Comparison of ENCODE assay signal across 8 cellular contexts in genomic region chr17:35795007-35795870, GRCh38. TPM values are rescaled to one million over a fixed set of nuclear protein-coding genes. Genes with fewer than 3 reads are reported as not detected.
DNase-seq lines count a peak whose midpoint lies in the region; ATAC-seq and TF ChIP-seq lines count a peak whose summit lies in the region.

Gene MMP28, minus strand, starts transcription at chr17:35795641. Its CDS starts 264 bp downstream, at chr17:35795377.

- in situ Hi-C loops in GM13977 (cut with MboI; ENCODE audit: low pct_unique_long_range_greater_than_20kb, low sequenced_read_pairs, unreplicated experiment) = no loop called here

- H3K4me3 Mint-ChIP-seq in activated naive CD8-positive, alpha-beta T cell treated with anti-CD3 and anti-CD28 coated beads, Interleukin-2, amount 50 U/mL, for 24 hours = peak within 1 kb of the TSS; percentile 66

- peaks cover 19% of the 10 kb centered on the region for H3K4me1 Mint-ChIP-seq in activated naive CD8-positive, alpha-beta T cell treated with anti-CD3 and anti-CD28 coated beads, Interleukin-2, amount 50 U/mL, for 24 hours

- H4K20me1 ChIP-seq in PC-9 (ENCODE audit: insufficient read depth) = no peaks in the 10 kb centered on the region

- no peak for TF ChIP-seq CTCF in GM13977 (IDR thresholded peaks at IDR 0.05; ENCODE audit: extremely low read depth, insufficient read depth, missing control alignments)
- TF ChIP-seq CTCF in PC-9 (conservative IDR thresholded peaks at IDR 0.05) = no peak
- no peak for TF ChIP-seq CTCF in retinal pigment epithelial cell (conservative IDR thresholded peaks at IDR 0.05; ENCODE audit: low read depth, low read length)

- no peaks in the 10 kb centered on the region for H3K9me2 ChIP-seq in PC-9 (ENCODE audit: insufficient read depth)

- DNase-seq in GM13977 (ENCODE audit: low spot score) (peak; percentile 62), PC-9 (peak in 1 of 2 experiments; percentile 46), right cardiac atrium (peak; percentile 69 to 86 (median 80)), retinal pigment epithelial cell (ENCODE audit: low read depth) (no peak), kidney glomerular epithelial cell (lab: John Stamatoyannopoulos, UW) (no peak)
- DNase-seq in activated naive CD8-positive, alpha-beta T cell treated with anti-CD3 and anti-CD28 coated beads, Interleukin-2, amount 50 U/mL, for 24 hours = peak; percentile 60

- no peaks in the 10 kb centered on the region for H3K79me2 ChIP-seq in PC-9 (ENCODE audit: low read depth)

- H3K4me3 ChIP-seq in PC-9 = peak within 1 kb of the TSS; percentile 65
- peak within 1 kb of the TSS; percentile 83 for H3K4me3 ChIP-seq in right cardiac atrium (ENCODE audit: low read length)
- peak within 1 kb of the TSS; percentile 48 for H3K4me3 ChIP-seq in retinal pigment epithelial cell (ENCODE audit: low read length)

- ATAC-seq in activated naive CD8-positive, alpha-beta T cell treated with anti-CD3 and anti-CD28 coated beads, Interleukin-2, amount 50 U/mL, for 24 hours = peak; percentile 71
- ATAC-seq in right cardiac atrium = peak; percentile 76 to 86
- ATAC-seq in HG03095 (IDR thresholded peaks at IDR 0.05; ENCODE audit: unreplicated experiment) = no peak
- no peak for ATAC-seq in GM19035 (IDR thresholded peaks at IDR 0.05; ENCODE audit: unreplicated experiment)

- H2AFZ ChIP-seq in PC-9 = peak within 1 kb of the TSS; percentile 80; the same call in 1 of the 2 replicates

- no TSS peak for BruUV-seq in PC-9 (replicated peaks; lab: Mats Ljungman, UMichigan)

- H3K27me3 ChIP-seq in PC-9 (ENCODE audit: insufficient read depth, low read depth) (peaks cover 45% of the 10 kb centered on the region), right cardiac atrium (ENCODE audit: control insufficient read depth, insufficient read depth) (no peaks in the 10 kb centered on the region)

- H3K9me3 Mint-ChIP-seq in activated naive CD8-positive, alpha-beta T cell treated with anti-CD3 and anti-CD28 coated beads, Interleukin-2, amount 50 U/mL, for 24 hours = no peaks in the 10 kb centered on the region

- WGBS in right cardiac atrium = under 1% methylated on average over 89 of the region's 89 CpGs

- H3K4me1 ChIP-seq in PC-9 (replicated peaks; ENCODE audit: insufficient read depth) (peaks cover 16% of the 10 kb centered on the region; the same call in 1 of the 2 replicates), right cardiac atrium (ENCODE audit: control insufficient read depth, insufficient read depth, low read length) (peaks cover 2% of the 10 kb centered on the region)

- intact Hi-C loops in PC-9 (cut with micrococcal nuclease; ENCODE audit: unreplicated experiment) = no loop called here
- intact Hi-C loops in right cardiac atrium (cut with DNase I) = no loop called here

- no peaks in the 10 kb centered on the region for H3K36me3 Mint-ChIP-seq in activated naive CD8-positive, alpha-beta T cell treated with anti-CD3 and anti-CD28 coated beads, Interleukin-2, amount 50 U/mL, for 24 hours (ENCODE audit: low read depth)

- peaks cover 41% of the 10 kb centered on the region for H3K27me3 Mint-ChIP-seq in activated naive CD8-positive, alpha-beta T cell treated with anti-CD3 and anti-CD28 coated beads, Interleukin-2, amount 50 U/mL, for 24 hours

- CTCF ChIA-PET in PC-9 (lab: Charles Lee) = no interaction called here

- H3K9me3 ChIP-seq in PC-9 (ENCODE audit: insufficient read depth, low read depth) = no peaks in the 10 kb centered on the region
- no peaks in the 10 kb centered on the region for H3K9me3 ChIP-seq in right cardiac atrium (ENCODE audit: control insufficient read depth, low read length)

- no peak within 1 kb of the TSS for H3K27ac Mint-ChIP-seq in activated naive CD8-positive, alpha-beta T cell treated with anti-CD3 and anti-CD28 coated beads, Interleukin-2, amount 50 U/mL, for 24 hours

- H3K36me3 ChIP-seq in PC-9 (ENCODE audit: low read depth) = no peaks in the 10 kb centered on the region

- H3F3A ChIP-seq in PC-9 (ENCODE audit: insufficient read depth, low read depth) = peaks cover 16% of the 10 kb centered on the region; the same call in 1 of the 2 replicates

- H3K27ac ChIP-seq in PC-9 (no peak within 1 kb of the TSS), right cardiac atrium (ENCODE audit: low read length) (no peak within 1 kb of the TSS)

- H3K4me2 ChIP-seq in PC-9 = peak within 1 kb of the TSS; percentile 91

- POLR2A ChIA-PET in PC-9 (lab: Charles Lee; ENCODE audit: unreplicated experiment) = interaction anchor here (0.7 kb wide), 1 partner anchor 63 kb away, joined by 4 read pairs; no protein-coding TSS in a partner anchor

RNA-seq across cellular contexts. Expression of gene MMP28, which starts in this region (rescaled TPM):
- total RNA-seq in PC-9 (2021) = 2.8 and 6.4 TPM in 2 replicates
- 1 to 10 TPM; 4.6 to 5.8 (median 5.4) TPM for total RNA-seq in right cardiac atrium
- polyA plus RNA-seq in right cardiac atrium = 9.2 TPM

Comparison
In these comparisons a context has a peak if more than half of its experiments do, and no peak if none do; other contexts are left out.
1. DNase-seq: peak in GM13977 (single experiment), activated naive CD8-positive, alpha-beta T cell treated with anti-CD3 and anti-CD28 coated beads, Interleukin-2, amount 50 U/mL, for 24 hours (single experiment) and right cardiac atrium (3 of 3); none in retinal pigment epithelial cell (single experiment) and kidney glomerular epithelial cell (single experiment).
2. ATAC-seq: peak in activated naive CD8-positive, alpha-beta T cell treated with anti-CD3 and anti-CD28 coated beads, Interleukin-2, amount 50 U/mL, for 24 hours (single experiment) and right cardiac atrium (2 of 2); none in HG03095 (single experiment) and GM19035 (single experiment).
3. Peak in every context shown above with its lines, with median percentiles within 50 percentile points of each other: H3K4me3 ChIP-seq.